In the genomic region with DNA sequence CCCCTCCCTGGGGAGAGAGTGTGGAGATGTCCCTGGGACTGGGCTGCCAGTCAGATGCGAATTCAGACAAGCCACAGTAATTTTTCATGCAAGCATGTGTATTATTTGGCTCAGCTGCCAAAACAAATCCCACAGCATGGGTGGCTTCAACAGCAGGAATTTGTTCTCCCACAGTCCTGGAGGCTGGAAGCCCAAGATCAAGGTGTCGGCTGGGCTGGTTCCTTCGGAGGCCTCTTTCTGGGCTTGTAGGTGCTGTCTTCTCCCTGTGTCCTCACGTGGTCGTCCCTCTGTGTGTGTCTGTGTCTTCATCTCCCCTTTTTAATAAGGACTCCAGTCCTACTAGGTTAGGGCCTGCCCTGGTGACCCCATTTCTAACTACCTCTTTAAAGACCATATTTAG, we compare ENCODE assay signal across 8 cellular contexts.
"Had no signal": no experiment of that assay in that cellular context is flagged by ENCODE, and none has a peak within 500 bp of the region (broad histone marks: within the 10 kb centered on the region; RNA-seq: fewer than 3 reads in every experiment).

No MANE protein-coding gene starts in this region.

- H3K9me3 ChIP-seq: HAP-1 had no signal

- DNase-seq: GM23248, GOT3, H7, KBM-7 had no signal

- FAIRE-seq: HepG2 had no signal

- ATAC-seq: HCT116, HepG2 had no signal

- H3K9ac ChIP-seq: GM23248 had no signal

- H3K27ac ChIP-seq: GM23248, HL-60 had no signal

- H3K4me3 ChIP-seq: GM23248, HAP-1 had no signal

- H3K36me3 ChIP-seq: HAP-1 had no signal

- H3K4me1 ChIP-seq: HAP-1 had no signal
